Comparison of ENCODE assay signal across 8 cellular contexts in the genomic region with DNA sequence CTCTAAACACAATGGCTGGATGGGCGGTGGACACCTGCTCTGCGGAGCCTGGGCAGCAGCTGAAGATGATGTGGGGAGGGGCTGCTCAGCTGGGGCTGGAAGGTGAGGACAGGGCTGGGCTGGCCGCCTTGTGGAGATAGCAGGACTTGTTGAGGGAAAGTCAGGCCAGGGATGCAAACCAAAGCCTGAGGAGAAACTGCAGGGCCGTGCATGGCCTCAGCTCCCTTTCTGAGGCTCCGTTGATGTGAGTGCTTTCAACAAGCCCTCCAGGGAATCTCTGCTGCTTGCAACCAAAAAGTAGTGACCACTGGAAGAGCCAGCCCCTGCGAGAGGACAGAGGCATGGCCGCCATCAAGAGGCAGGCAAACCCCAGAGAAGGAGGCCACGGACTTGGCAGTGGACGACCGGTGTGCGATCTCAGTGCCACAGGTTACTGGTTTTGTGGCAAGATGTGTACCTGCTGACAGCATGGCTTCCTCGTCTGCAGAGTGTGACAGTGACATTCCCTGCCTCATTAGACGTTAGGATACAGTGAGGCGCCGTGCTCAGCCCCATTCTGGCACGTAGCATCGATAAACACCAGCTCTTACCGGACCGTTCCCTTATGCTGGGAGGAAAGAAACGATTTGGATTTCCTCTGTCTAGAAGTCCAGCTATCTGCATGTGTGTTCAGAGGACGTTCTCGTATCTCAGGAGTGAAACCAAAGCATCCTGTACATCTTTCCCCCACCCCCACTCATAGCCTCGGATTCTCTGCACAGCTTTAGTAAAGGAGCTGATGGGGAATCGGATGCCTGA. TPM values are rescaled to one million over a fixed set of nuclear protein-coding genes. Genes with fewer than 3 reads are reported as not detected.
DNase-seq lines count a peak whose midpoint lies in the region; ATAC-seq, FAIRE-seq and TF ChIP-seq lines count a peak whose summit lies in the region.

No MANE protein-coding gene starts in this region.

- POLR2A ChIA-PET in HepG2 (lab: Yijun Ruan, JAX), result interaction anchor here (0.5 to 3.9 kb wide), 22 partner anchors 9 to 764 kb away, joined by 3 to 198 read pairs (median 4); partner anchors contain the start of genes C6orf120, DYNLT2, ERMARD and FAM120B

- no peaks in the 10 kb centered on the region for H3K9me3 Mint-ChIP-seq in activated T-cell treated with anti-CD3 and anti-CD28 coated beads, Interleukin-2, amount 50 U/mL, for 4 hours
- H3K9me3 Mint-ChIP-seq in activated naive CD4-positive, alpha-beta T cell treated with anti-CD3 and anti-CD28 coated beads, Interleukin-2, amount 50 U/mL, for 72 hours, result no peaks in the 10 kb centered on the region

- H3K27me3 ChIP-seq in HepG2 (ENCODE audit: control insufficient read depth in 1 of 2, insufficient read depth in 2 of 2, low read length in 2 of 2) (no peaks in the 10 kb centered on the region), tibial artery (peaks cover 0 to 1% of the 10 kb centered on the region in 2 donors)

- H3K4me1 Mint-ChIP-seq in activated T-cell treated with anti-CD3 and anti-CD28 coated beads, Interleukin-2, amount 50 U/mL, for 4 hours (ENCODE audit: low read depth), result peaks cover 15% of the 10 kb centered on the region

- peak overlapping the region; percentile 93 for H2AFZ ChIP-seq in HepG2 (ENCODE audit: low read length)

- peaks cover 16% of the 10 kb centered on the region for H3K79me2 ChIP-seq in HepG2 (ENCODE audit: insufficient read depth, low read length)

- TF ChIP-seq EP300 in HepG2 (IDR thresholded peaks at IDR 0.05; ENCODE audit: low read depth in 2 of 2, low read length in 2 of 2), result no peak
- TF ChIP-seq EP300 in HepG2 (CRISPR knock-in tag; IDR thresholded peaks at IDR 0.05; ENCODE audit: borderline replicate concordance), result no peak

- in situ Hi-C loops in HepG2 (cut with HindIII; ENCODE audit: extremely low pct_ligation_motif_present, low pct_unique_long_range_greater_than_20kb), result no loop called here

- H3K4me3 Mint-ChIP-seq in activated T-cell treated with anti-CD3 and anti-CD28 coated beads, Interleukin-2, amount 50 U/mL, for 4 hours, result peak overlapping the region; percentile 82

- H3K36me3 ChIP-seq in HepG2 (replicated peaks in 1 of 2; ENCODE audit: control insufficient read depth in 1 of 2, insufficient read depth in 2 of 2, low read length in 2 of 2), result no peaks in the 10 kb centered on the region
- peaks cover 0 to 9% (median 0%) of the 10 kb centered on the region in 3 donors for H3K36me3 ChIP-seq in tibial artery

- peak; percentile 56 for TF ChIP-seq CTCF in HepG2 (CRISPR knock-in tag; IDR thresholded peaks at IDR 0.05)
- TF ChIP-seq CTCF in tibial artery (IDR thresholded peaks at IDR 0.05), result no peak

- peaks cover 30% of the 10 kb centered on the region for H3K27me3 Mint-ChIP-seq in activated T-cell treated with anti-CD3 and anti-CD28 coated beads, Interleukin-2, amount 50 U/mL, for 4 hours (ENCODE audit: low read depth)

- H3K9ac ChIP-seq in HepG2 (ENCODE audit: insufficient read depth, low read depth, low read length), result peak overlapping the region; percentile 64

- peak overlapping the region; percentile 29 to 69 for H3K27ac Mint-ChIP-seq in activated naive CD4-positive, alpha-beta T cell treated with anti-CD3 and anti-CD28 coated beads, Interleukin-2, amount 50 U/mL, for 72 hours

- WGBS in HepG2 (ENCODE audit: low lambda C conversion rate), result 4% methylated on average over 21 of the region's 24 CpGs

- peak overlapping the region; percentile 64 to 80 (median 65) for H3K4me3 ChIP-seq in HepG2 (replicated peaks in 1 of 3; ENCODE audit: insufficient read depth in 1 of 3, low read depth in 2 of 3, low read length in 3 of 3)
- peak overlapping the region; percentile 47 to 55 for H3K4me3 ChIP-seq in tibial artery

- no peaks in the 10 kb centered on the region for H3K36me3 Mint-ChIP-seq in activated T-cell treated with anti-CD3 and anti-CD28 coated beads, Interleukin-2, amount 50 U/mL, for 4 hours (ENCODE audit: insufficient read depth)
- peaks cover 0 to 4% of the 10 kb centered on the region in 2 donors for H3K36me3 Mint-ChIP-seq in activated naive CD4-positive, alpha-beta T cell treated with anti-CD3 and anti-CD28 coated beads, Interleukin-2, amount 50 U/mL, for 72 hours

- intact Hi-C loops in HepG2 (cut with micrococcal nuclease; ENCODE audit: unreplicated experiment) (loop anchor here (1.0 kb wide), 2 partner anchors 94 to 832 kb away; no protein-coding TSS in a partner anchor), tibial artery (cut with DNase I; ENCODE audit: low total_unique reads) (loop anchor here (5.0 kb wide), 1 partner anchor 743 kb away; no protein-coding TSS in a partner anchor)

- H3K4me1 ChIP-seq in HepG2 (ENCODE audit: insufficient read depth, low read length) (peaks cover 49% of the 10 kb centered on the region), tibial artery (peaks cover 0 to 14% (median 5%) of the 10 kb centered on the region in 4 donors)

- CTCF ChIA-PET in HepG2 (lab: Yijun Ruan, JAX; ENCODE audit: low intra/inter-chr PET ratio, low total read pairs), result interaction anchor here (0.7 to 1.9 kb wide), 4 partner anchors 10 to 741 kb away, joined by 3 to 15 read pairs (median 4); no protein-coding TSS in a partner anchor

- H3K27ac ChIP-seq in HepG2 (ENCODE audit: extremely low read length, insufficient read depth, low read length), result peak overlapping the region; percentile 85
- peak overlapping the region; percentile 55 to 61 for H3K27ac ChIP-seq in tibial artery

- no peaks in the 10 kb centered on the region for H4K20me1 ChIP-seq in HepG2 (ENCODE audit: insufficient read depth, low read length)

- TF ChIP-seq POLR2A in HepG2 (IDR thresholded peaks at IDR 0.05; ENCODE audit: insufficient read depth in 1 of 2, low read depth in 2 of 2, low read length in 2 of 2), result no peak

- peak overlapping the region; percentile 93 for H3K4me2 ChIP-seq in HepG2 (ENCODE audit: low read depth, low read length)

- no peak for ATAC-seq in activated T-cell treated with anti-CD3 and anti-CD28 coated beads, Interleukin-2, amount 50 U/mL, for 4 hours
- ATAC-seq in activated naive CD4-positive, alpha-beta T cell treated with anti-CD3 and anti-CD28 coated beads, Interleukin-2, amount 50 U/mL, for 72 hours, result no peak
- ATAC-seq in HepG2 (peak; percentile 68), GM18909 (IDR thresholded peaks at IDR 0.05; ENCODE audit: poor library complexity, unreplicated experiment) (no peak), HG03139 (IDR thresholded peaks at IDR 0.05; ENCODE audit: unreplicated experiment) (no peak), GM21423 (IDR thresholded peaks at IDR 0.05; ENCODE audit: unreplicated experiment) (no peak)

- peak; percentile 55; the same call in 1 of the 2 replicates for TF ChIP-seq RAD21 in HepG2 (CRISPR knock-in tag; IDR thresholded peaks at IDR 0.05)

- no peak for DNase-seq in activated T-cell treated with anti-CD3 and anti-CD28 coated beads, Interleukin-2, amount 50 U/mL, for 4 hours
- no peak for DNase-seq in activated T-cell treated with anti-CD3 and anti-CD28 coated beads for 4 hours
- no peak for DNase-seq in activated naive CD4-positive, alpha-beta T cell treated with anti-CD3 and anti-CD28 coated beads, Interleukin-2, amount 50 U/mL, for 72 hours (ENCODE audit: low spot score in 2 of 2)
- DNase-seq in HepG2 (ENCODE audit: low spot score), result peak; percentile 33
- peak in 1 of 2 donors; percentile 41 for DNase-seq in tibial artery

- FAIRE-seq in HepG2 (lab: Jason Lieb, UNC), result no peak

- H3K9me3 ChIP-seq in HepG2 (ENCODE audit: low read length) (no peaks in the 10 kb centered on the region), tibial artery (no peaks in the 10 kb centered on the region)

- TSS peak; percentile 60 for BruUV-seq in HepG2 (replicated peaks; lab: Mats Ljungman, UMichigan)

RNA-seq across cellular contexts. Expression of gene ERMARD, which starts 37.9 kb away (rescaled TPM):
- total RNA-seq in activated T-cell treated with anti-CD3 and anti-CD28 coated beads, Interleukin-2, amount 50 U/mL, for 4 hours, result 10 to 100 TPM; 19.2 to 26.0 (median 22.4) TPM
- 10 to 100 TPM; 15.2 to 35.5 TPM for total RNA-seq in activated naive CD4-positive, alpha-beta T cell treated with anti-CD3 and anti-CD28 coated beads, Interleukin-2, amount 50 U/mL, for 72 hours
- 8.4 and 10.7 TPM in 2 replicates for total RNA-seq in HepG2 (2016; rRNA removed; fragmentation: Illumina TruSeq; extraction: Trizol)
- total RNA-seq in HepG2 (2016; cell fraction: cytosol; rRNA removed; fragmentation: Illumina TruSeq; extraction: Trizol; ENCODE audit: low read depth), result 5.5 and 7.1 TPM in 2 replicates
- total RNA-seq in HepG2 (2016; cell fraction: insoluble cytoplasmic fraction; rRNA removed; fragmentation: Illumina TruSeq; extraction: Trizol), result 7.1 and 13.2 TPM in 2 replicates
- total RNA-seq in HepG2 (2016; cell fraction: membrane; rRNA removed; fragmentation: Illumina TruSeq; extraction: Trizol), result 7.3 and 7.5 TPM in 2 replicates
- 16.6 and 17.0 TPM in 2 replicates for total RNA-seq in HepG2 (2016; cell fraction: nucleus; rRNA removed; fragmentation: Illumina TruSeq; extraction: Trizol)
- polyA plus RNA-seq in HepG2 (2011; rRNA removed), result 8.8 and 11.6 TPM in 2 replicates
- 6.1 and 7.4 TPM in 2 replicates for polyA plus RNA-seq in HepG2 (2011; cell fraction: cytosol; rRNA removed)
- polyA plus RNA-seq in HepG2 (2011; cell fraction: nucleus; rRNA removed), result 35.0 and 45.3 TPM in 2 replicates
- polyA plus RNA-seq in HepG2 (2012), result 7.7 and 8.9 TPM in 2 replicates
- 1.9 and 2.2 TPM in 2 replicates for polyA plus RNA-seq in HepG2 (2016; cell fraction: cytosol; fragmentation: Illumina TruSeq; extraction: Trizol; ENCODE audit: low read depth)
- 4.8 and 5.9 TPM in 2 replicates for polyA plus RNA-seq in HepG2 (2016; cell fraction: insoluble cytoplasmic fraction; fragmentation: Illumina TruSeq; extraction: Trizol; ENCODE audit: low read depth)
- 2.4 and 3.3 TPM in 2 replicates for polyA plus RNA-seq in HepG2 (2016; cell fraction: membrane; fragmentation: Illumina TruSeq; extraction: Trizol; ENCODE audit: low read depth)
- polyA plus RNA-seq in HepG2 (2016; cell fraction: nucleus; fragmentation: Illumina TruSeq; extraction: Trizol; ENCODE audit: insufficient read depth, low read depth), result 28.4 and 29.0 TPM in 2 replicates
- polyA minus RNA-seq in HepG2 (2011; rRNA and poly(A)+ RNA removed; ENCODE audit: low replicate concordance), result 6.3 TPM in 2 replicates
- 2.4 and 4.4 TPM in 2 replicates for polyA minus RNA-seq in HepG2 (2011; cell fraction: cytosol; rRNA and poly(A)+ RNA removed)
- polyA minus RNA-seq in HepG2 (2011; cell fraction: nucleus; rRNA and poly(A)+ RNA removed), result 10.9 and 14.3 TPM in 2 replicates

RNA-seq across cellular contexts. Expression of gene DYNLT2, which starts 38.0 kb away (rescaled TPM):
- total RNA-seq in activated T-cell treated with anti-CD3 and anti-CD28 coated beads, Interleukin-2, amount 50 U/mL, for 4 hours, result 1 to 10 TPM in 2 of 3 donors, under 1 TPM in 1; 0.95 to 1.7 (median 1.6) TPM
- total RNA-seq in activated naive CD4-positive, alpha-beta T cell treated with anti-CD3 and anti-CD28 coated beads, Interleukin-2, amount 50 U/mL, for 72 hours, result 1 to 10 TPM; 2.3 to 2.6 TPM
- total RNA-seq in HepG2 (2016; rRNA removed; fragmentation: Illumina TruSeq; extraction: Trizol), result 3.1 and 4.3 TPM in 2 replicates
- 1.7 and 1.9 TPM in 2 replicates for total RNA-seq in HepG2 (2016; cell fraction: cytosol; rRNA removed; fragmentation: Illumina TruSeq; extraction: Trizol; ENCODE audit: low read depth)
- 3.0 and 4.1 TPM in 2 replicates for total RNA-seq in HepG2 (2016; cell fraction: insoluble cytoplasmic fraction; rRNA removed; fragmentation: Illumina TruSeq; extraction: Trizol)
- total RNA-seq in HepG2 (2016; cell fraction: membrane; rRNA removed; fragmentation: Illumina TruSeq; extraction: Trizol), result 4.9 and 5.8 TPM in 2 replicates
- 6.6 and 7.6 TPM in 2 replicates for total RNA-seq in HepG2 (2016; cell fraction: nucleus; rRNA removed; fragmentation: Illumina TruSeq; extraction: Trizol)
- 1.7 and 2.1 TPM in 2 replicates for polyA plus RNA-seq in HepG2 (2011; rRNA removed)
- polyA plus RNA-seq in HepG2 (2011; cell fraction: cytosol; rRNA removed), result 1.1 TPM in 2 replicates
- 2.6 and 3.0 TPM in 2 replicates for polyA plus RNA-seq in HepG2 (2011; cell fraction: nucleus; rRNA removed)
- 6.2 and 8.3 TPM in 2 replicates for polyA plus RNA-seq in HepG2 (2012)
- 1.8 and 2.2 TPM in 2 replicates for polyA plus RNA-seq in HepG2 (2016; cell fraction: cytosol; fragmentation: Illumina TruSeq; extraction: Trizol; ENCODE audit: low read depth)
- polyA plus RNA-seq in HepG2 (2016; cell fraction: insoluble cytoplasmic fraction; fragmentation: Illumina TruSeq; extraction: Trizol; ENCODE audit: low read depth), result 3.8 and 4.0 TPM in 2 replicates
- 5.3 and 5.7 TPM in 2 replicates for polyA plus RNA-seq in HepG2 (2016; cell fraction: membrane; fragmentation: Illumina TruSeq; extraction: Trizol; ENCODE audit: low read depth)
- polyA plus RNA-seq in HepG2 (2016; cell fraction: nucleus; fragmentation: Illumina TruSeq; extraction: Trizol; ENCODE audit: insufficient read depth, low read depth), result 10.1 and 11.1 TPM in 2 replicates
- 0.30 and 0.36 TPM in 2 replicates for polyA minus RNA-seq in HepG2 (2011; rRNA and poly(A)+ RNA removed; ENCODE audit: low replicate concordance)
- polyA minus RNA-seq in HepG2 (2011; cell fraction: cytosol; rRNA and poly(A)+ RNA removed), result 0.30 and 1.1 TPM in 2 replicates
- polyA minus RNA-seq in HepG2 (2011; cell fraction: nucleus; rRNA and poly(A)+ RNA removed), result 5.0 and 5.8 TPM in 2 replicates
